Comparison of ENCODE assay signal across 25 cellular contexts in the genomic region with DNA sequence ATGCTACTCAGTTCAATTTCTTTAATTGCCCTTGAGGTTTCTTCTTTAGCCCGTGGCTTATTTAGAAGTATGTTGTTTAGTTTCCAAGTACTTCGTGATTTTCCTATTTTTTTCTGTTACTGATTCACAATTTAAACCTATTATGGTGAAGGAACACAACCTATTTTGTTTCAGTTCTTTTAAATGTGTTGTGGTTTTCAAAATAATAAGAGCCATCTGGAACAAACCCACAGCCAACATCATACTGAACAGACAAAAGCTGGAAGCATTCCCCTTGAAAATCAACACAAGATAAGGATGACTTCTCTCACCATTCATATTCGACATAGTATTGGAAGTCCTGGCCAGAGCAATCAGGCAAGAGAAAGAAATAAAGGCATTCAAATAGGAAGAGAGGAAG.
"Had no signal": no experiment of that assay in that cellular context is flagged by ENCODE, and none has a peak within 500 bp of the region (broad histone marks: within the 10 kb centered on the region; RNA-seq: fewer than 3 reads in every experiment).

No MANE protein-coding gene starts in this region.

- H3K36me3 Mint-ChIP-seq: activated naive CD8-positive, alpha-beta T cell treated with anti-CD3 and anti-CD28 coated beads for 36 hours; memory B cell; stimulated activated effector memory CD8-positive, alpha-beta T cell treated with anti-CD3 and anti-CD28 coated beads, Interleukin-12 subunit alpha, Interleukin-12 subunit beta, amount 100 ng/mL, for 72 hours; T-cell had no signal

- H3K9me3 Mint-ChIP-seq: stimulated activated effector memory CD8-positive, alpha-beta T cell treated with anti-CD3 and anti-CD28 coated beads, Interleukin-12 subunit alpha, Interleukin-12 subunit beta, amount 100 ng/mL, for 72 hours had no signal

- H3K27ac ChIP-seq: epithelial cell of prostate, heart left ventricle, right lobe of liver, skin epidermis, tibial artery, WERI-Rb-1 had no signal

- H3K4me3 Mint-ChIP-seq: activated naive CD8-positive, alpha-beta T cell treated with anti-CD3 and anti-CD28 coated beads for 36 hours; activated T-cell treated with anti-CD3 and anti-CD28 coated beads, Interleukin-2, amount 50 U/mL, for 4 hours; endodermal cell; memory B cell; naive B cell; stimulated activated effector memory CD8-positive, alpha-beta T cell treated with anti-CD3 and anti-CD28 coated beads, Interleukin-12 subunit alpha, Interleukin-12 subunit beta, amount 100 ng/mL, for 72 hours; stimulated activated naive CD8-positive, alpha-beta T cell treated with anti-CD3 and anti-CD28 coated beads, Interleukin-15, amount 100 ng/mL, for 72 hours; T-cell had no signal

- H3K36me3 ChIP-seq: heart left ventricle, right lobe of liver, tibial artery, WERI-Rb-1 had no signal

- H3K27me3 ChIP-seq: heart left ventricle, right lobe of liver, tibial artery had no signal

- H3K4me1 ChIP-seq: right lobe of liver, tibial artery had no signal

- H3K4me3 ChIP-seq: heart left ventricle, right lobe of liver, skin epidermis, tibial artery had no signal

- DNase-seq: activated CD4-positive, alpha-beta T cell treated with anti-CD3 and anti-CD28 coated beads for 1 hour; activated CD4-positive, alpha-beta T cell treated with anti-CD3 and anti-CD28 coated beads, Interleukin-2, amount 50 U/mL, for 1 hour; activated naive CD4-positive, alpha-beta T cell treated with Interleukin-2 at 50 U/mL for 16 hours; activated naive CD8-positive, alpha-beta T cell treated with anti-CD3 and anti-CD28 coated beads for 36 hours; activated T-cell treated with anti-CD3 and anti-CD28 coated beads, Interleukin-2, amount 50 U/mL, for 4 hours; amniotic stem cell; cortex of kidney; endodermal cell; heart left ventricle; left colon; naive B cell; nucleus accumbens; posterior cingulate gyrus; right lobe of liver; stimulated activated CD4-positive, alpha-beta T cell treated with anti-CD3 and anti-CD28 coated beads, Interleukin-2, amount 100 ng/mL, for 24 hours; stimulated activated naive CD8-positive, alpha-beta T cell treated with anti-CD3 and anti-CD28 coated beads, Interleukin-15, amount 100 ng/mL, for 72 hours; T-cell; tibial artery; WERI-Rb-1 had no signal

- H3K27ac Mint-ChIP-seq: activated naive CD8-positive, alpha-beta T cell treated with anti-CD3 and anti-CD28 coated beads for 36 hours; endodermal cell; memory B cell; naive B cell; stimulated activated effector memory CD8-positive, alpha-beta T cell treated with anti-CD3 and anti-CD28 coated beads, Interleukin-12 subunit alpha, Interleukin-12 subunit beta, amount 100 ng/mL, for 72 hours; stimulated activated naive CD8-positive, alpha-beta T cell treated with anti-CD3 and anti-CD28 coated beads, Interleukin-15, amount 100 ng/mL, for 72 hours; T-cell had no signal

- FAIRE-seq: keratinocyte, TTC549 had no signal

- H3K4me1 Mint-ChIP-seq: activated naive CD8-positive, alpha-beta T cell treated with anti-CD3 and anti-CD28 coated beads for 36 hours; endodermal cell; memory B cell; naive B cell; stimulated activated effector memory CD8-positive, alpha-beta T cell treated with anti-CD3 and anti-CD28 coated beads, Interleukin-12 subunit alpha, Interleukin-12 subunit beta, amount 100 ng/mL, for 72 hours; stimulated activated naive CD8-positive, alpha-beta T cell treated with anti-CD3 and anti-CD28 coated beads, Interleukin-15, amount 100 ng/mL, for 72 hours; T-cell had no signal

- H3K9me3 ChIP-seq: right lobe of liver, tibial artery had no signal
